In the genomic region with DNA sequence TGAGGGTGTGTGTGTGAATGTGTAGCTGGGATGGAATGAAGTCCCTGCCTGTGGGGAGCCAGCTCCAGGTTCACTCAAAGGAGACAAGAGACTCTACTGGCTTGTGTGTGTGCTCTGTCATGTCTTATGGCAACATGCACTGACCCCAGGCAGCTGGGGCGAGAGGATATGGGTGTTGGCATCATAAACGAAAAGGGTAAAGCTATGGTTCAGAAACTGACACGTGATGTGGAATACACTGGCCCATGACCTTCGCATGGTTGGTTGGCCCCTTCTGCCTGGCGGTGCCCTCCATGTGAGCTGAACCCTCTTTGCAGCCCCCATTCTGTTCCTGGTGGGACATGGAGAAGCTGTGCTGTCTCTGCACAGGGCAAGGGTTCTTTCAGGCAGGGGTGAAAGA, we compare ENCODE assay signal across 28 cellular contexts. TPM values are rescaled to one million over a fixed set of nuclear protein-coding genes. Genes with fewer than 3 reads are reported as not detected.
"Had no signal": no experiment of that assay in that cellular context is flagged by ENCODE, and none has a peak within 500 bp of the region (broad histone marks: within the 10 kb centered on the region; RNA-seq: fewer than 3 reads in every experiment).

No MANE protein-coding gene starts in this region.

- H3K4me3 Mint-ChIP-seq: activated CD4-positive, alpha-beta memory T cell treated with anti-CD3 and anti-CD28 coated beads for 36 hours; activated T-cell treated with anti-CD3 and anti-CD28 coated beads, Interleukin-2, amount 50 U/mL, for 72 hours; central memory CD8-positive, alpha-beta T cell; neural crest cell; stimulated activated effector memory CD8-positive, alpha-beta T cell treated with anti-CD3 and anti-CD28 coated beads, Interleukin-12 subunit alpha, Interleukin-12 subunit beta, amount 100 ng/mL, for 72 hours had no signal

- H3K27ac Mint-ChIP-seq: activated CD4-positive, alpha-beta memory T cell treated with anti-CD3 and anti-CD28 coated beads for 36 hours; activated T-cell treated with anti-CD3 and anti-CD28 coated beads, Interleukin-2, amount 50 U/mL, for 72 hours; naive thymus-derived CD4-positive, alpha-beta T cell; stimulated activated effector memory CD8-positive, alpha-beta T cell treated with anti-CD3 and anti-CD28 coated beads, Interleukin-12 subunit alpha, Interleukin-12 subunit beta, amount 100 ng/mL, for 72 hours had no signal

- ATAC-seq: activated T-cell treated with anti-CD3 and anti-CD28 coated beads, Interleukin-2, amount 50 U/mL, for 72 hours; heart left ventricle; left colon; naive thymus-derived CD4-positive, alpha-beta T cell; sciatic nerve; stimulated activated effector memory CD8-positive, alpha-beta T cell treated with anti-CD3 and anti-CD28 coated beads, Interleukin-12 subunit alpha, Interleukin-12 subunit beta, amount 100 ng/mL, for 72 hours had no signal

- DNase-seq: activated CD4-positive, alpha-beta memory T cell treated with anti-CD3 and anti-CD28 coated beads for 36 hours; activated CD4-positive, alpha-beta T cell treated with anti-CD3 and anti-CD28 coated beads for 4 hours; activated CD4-positive, CD25-positive, alpha-beta regulatory T cell; activated effector memory CD4-positive, alpha-beta T cell treated with anti-CD3 and anti-CD28 coated beads, Interleukin-2, amount 50 U/mL, for 16 hours; activated naive CD4-positive, alpha-beta T cell treated with anti-CD3 and anti-CD28 coated beads, Interleukin-2, amount 50 U/mL, for 16 hours; activated T-cell treated with anti-CD3 and anti-CD28 coated beads, Interleukin-2, amount 50 U/mL, for 72 hours; adrenal gland; colonic mucosa; esophagus squamous epithelium; islet precursor cell; mesendoderm; naive thymus-derived CD4-positive, alpha-beta T cell; occipital lobe; small intestine; stimulated activated CD4-positive, alpha-beta T cell treated with anti-CD3 and anti-CD28 coated beads, Interleukin-2, amount 100 ng/mL, for 24 hours; T-helper 1 cell; T1000; upper lobe of left lung had no signal

- H3K4me1 Mint-ChIP-seq: neural crest cell had no signal

- H3K27me3 Mint-ChIP-seq: activated CD4-positive, alpha-beta memory T cell treated with anti-CD3 and anti-CD28 coated beads for 36 hours; central memory CD8-positive, alpha-beta T cell; naive thymus-derived CD4-positive, alpha-beta T cell had no signal

RNA-seq across cellular contexts. Expression of a gene that starts 21.9 kb away (rescaled TPM):
- total RNA-seq: activated CD4-positive, alpha-beta memory T cell treated with anti-CD3 and anti-CD28 coated beads for 36 hours; activated T-cell treated with anti-CD3 and anti-CD28 coated beads, Interleukin-2, amount 50 U/mL, for 72 hours; ascending aorta; colonic mucosa; left colon; mucosa of gallbladder; naive thymus-derived CD4-positive, alpha-beta T cell; neural crest cell; occipital lobe; renal cortical epithelial cell; sciatic nerve; subcutaneous adipose tissue had no signal
